Comparison of ENCODE assay signal across 14 cellular contexts in the genomic region with DNA sequence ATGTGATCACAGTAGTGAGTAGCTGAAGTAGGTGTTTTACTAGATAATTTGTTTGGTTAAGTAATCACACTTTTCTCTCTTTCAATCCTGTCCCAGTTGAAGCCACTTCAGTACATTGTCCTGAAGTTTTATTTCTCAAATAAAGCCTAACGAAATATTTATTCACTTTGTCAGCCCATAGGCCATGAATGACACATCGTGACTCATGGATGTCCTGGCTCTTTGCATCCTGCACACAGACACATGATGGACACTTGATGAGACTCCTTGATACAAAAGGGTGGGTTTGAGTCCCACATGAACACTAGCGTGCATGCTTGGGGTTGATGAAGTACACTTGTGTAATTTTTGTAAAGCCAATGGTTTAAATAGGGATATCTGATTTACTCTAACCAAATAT. TPM values are rescaled to one million over a fixed set of nuclear protein-coding genes. Genes with fewer than 3 reads are reported as not detected.
DNase-seq lines count a peak whose midpoint lies in the region; ATAC-seq and TF ChIP-seq lines count a peak whose summit lies in the region.
"Had no signal": no experiment of that assay in that cellular context is flagged by ENCODE, and none has a peak within 500 bp of the region (broad histone marks: within the 10 kb centered on the region; RNA-seq: fewer than 3 reads in every experiment).

No MANE protein-coding gene starts in this region.

- in situ Hi-C loops in brain microvascular endothelial cell (cut with HindIII; ENCODE audit: low pct_ligation_motif_present, low sequenced_read_pairs) = no loop called here

- H3K27ac Mint-ChIP-seq in neural progenitor cell = no peak overlapping the region
- H3K27ac Mint-ChIP-seq: activated B cell treated with CpG ODN at 0.5 μM for 24 hours; activated T-helper 1 cell treated with anti-CD3 and anti-CD28 coated beads, Interleukin-12 subunit alpha, Interleukin-12 subunit beta, Interleukin-2, Interleukin-4 antibody, amounts not matched to agents 30 ng/mL and 10 ng/mL and 1 ng/mL, durations not matched to agents 14 hours and 24 hours and 36 hours had no signal

- H3K79me2 ChIP-seq in neural progenitor cell (ENCODE audit: low read depth) = no peaks in the 10 kb centered on the region

- peak overlapping the region; percentile 88 for H3K27ac ChIP-seq in brain microvascular endothelial cell
- H3K27ac ChIP-seq in stomach = no peak overlapping the region
- no peak overlapping the region for H3K27ac ChIP-seq in neural progenitor cell
- H3K27ac ChIP-seq: right atrium auricular region, transverse colon had no signal

- 76 to 90% (median 88%) methylated on average over 3 of the region's 3 CpGs for WGBS in stomach, 5 donors

- H3F3A ChIP-seq in neural progenitor cell (ENCODE audit: low read depth) = no peaks in the 10 kb centered on the region

- H3K4me1 ChIP-seq in stomach (no peaks in the 10 kb centered on the region), neural progenitor cell (peaks cover 11% of the 10 kb centered on the region)
- H3K4me1 ChIP-seq: right atrium auricular region, transverse colon had no signal

- H2AFZ ChIP-seq in neural progenitor cell (replicated peaks) = no peak overlapping the region

- no peaks in the 10 kb centered on the region for H3K27me3 Mint-ChIP-seq in neural progenitor cell (ENCODE audit: insufficient read depth, low read depth)

- H3K27me3 ChIP-seq in MG63 (no peaks in the 10 kb centered on the region), brain microvascular endothelial cell (replicated peaks) (no peaks in the 10 kb centered on the region), stomach (no peaks in the 10 kb centered on the region), neural progenitor cell (no peaks in the 10 kb centered on the region)
- H3K27me3 ChIP-seq: right atrium auricular region, transverse colon had no signal

- H3K36me3 Mint-ChIP-seq in neural progenitor cell = no peaks in the 10 kb centered on the region

- TF ChIP-seq POLR2A in stomach (IDR thresholded peaks at IDR 0.05) = no peak

- H3K4me1 Mint-ChIP-seq in neural progenitor cell = peaks cover 23% of the 10 kb centered on the region
- H3K4me1 Mint-ChIP-seq: activated B cell treated with CpG ODN at 0.5 μM for 24 hours had no signal

- H3K36me3 ChIP-seq in MG63 (no peaks in the 10 kb centered on the region), brain microvascular endothelial cell (replicated peaks) (no peaks in the 10 kb centered on the region), stomach (no peaks in the 10 kb centered on the region), neural progenitor cell (no peaks in the 10 kb centered on the region)
- H3K36me3 ChIP-seq: right atrium auricular region, transverse colon had no signal

- no peak overlapping the region for H3K4me3 Mint-ChIP-seq in neural progenitor cell
- H3K4me3 Mint-ChIP-seq: activated B cell treated with CpG ODN at 0.5 μM for 24 hours; activated T-helper 1 cell treated with anti-CD3 and anti-CD28 coated beads, Interleukin-12 subunit alpha, Interleukin-12 subunit beta, Interleukin-2, Interleukin-4 antibody, amounts not matched to agents 30 ng/mL and 10 ng/mL and 1 ng/mL, durations not matched to agents 14 hours and 24 hours and 36 hours had no signal

- H3K4me3 ChIP-seq in MG63 (no peak overlapping the region), brain microvascular endothelial cell (ENCODE audit: low read depth, low read length) (no peak overlapping the region), stomach (no peak overlapping the region), neural progenitor cell (no peak overlapping the region)
- H3K4me3 ChIP-seq: right atrium auricular region, transverse colon had no signal

- no peak for ATAC-seq in GM18870 (IDR thresholded peaks at IDR 0.05; ENCODE audit: unreplicated experiment)

- no peaks in the 10 kb centered on the region for H4K20me1 ChIP-seq in neural progenitor cell (ENCODE audit: low read depth)

- TF ChIP-seq CTCF in brain microvascular endothelial cell (IDR thresholded peaks at IDR 0.05; ENCODE audit: low read depth, low read length, missing control alignments) (no peak), stomach (IDR thresholded peaks at IDR 0.05) (no peak), neural progenitor cell (IDR thresholded peaks at IDR 0.05) (no peak)

- DNase-seq in DMS53 (lab: John Stamatoyannopoulos, UW) (peak; percentile 79), MG63 (peak; percentile 83), brain microvascular endothelial cell (peak; percentile 95), kidney tubule cell (ENCODE audit: low spot score) (peak; percentile 96), anterior cingulate cortex (lab: John Stamatoyannopoulos, UW) (no peak), stomach (no peak), neural progenitor cell (ENCODE audit: low spot score) (no peak)
- DNase-seq: activated B cell treated with CpG ODN at 0.5 μM for 24 hours, NCI-H2029 treated with DMSO at 0.1 percent for 48 hours, RPMI8226, transverse colon had no signal

- H3K9me3 ChIP-seq in MG63 (peaks cover 2% of the 10 kb centered on the region; the same call in 1 of the 2 replicates), stomach (no peaks in the 10 kb centered on the region), neural progenitor cell (ENCODE audit: low read depth) (no peaks in the 10 kb centered on the region)
- H3K9me3 ChIP-seq: right atrium auricular region, transverse colon had no signal

- intact Hi-C loops in stomach (cut with DNase I; ENCODE audit: low total_unique reads) = no loop called here

- no peak for TF ChIP-seq EP300 in stomach (IDR thresholded peaks at IDR 0.05)

- no peak overlapping the region for H3K4me2 ChIP-seq in neural progenitor cell

- no peaks in the 10 kb centered on the region for H3K9me3 Mint-ChIP-seq in neural progenitor cell
- H3K9me3 Mint-ChIP-seq: activated B cell treated with CpG ODN at 0.5 μM for 24 hours; activated T-helper 1 cell treated with anti-CD3 and anti-CD28 coated beads, Interleukin-12 subunit alpha, Interleukin-12 subunit beta, Interleukin-2, Interleukin-4 antibody, amounts not matched to agents 30 ng/mL and 10 ng/mL and 1 ng/mL, durations not matched to agents 14 hours and 24 hours and 36 hours had no signal

- H3K9ac ChIP-seq in neural progenitor cell = no peak overlapping the region

RNA-seq across cellular contexts. Expression of gene LAMC2, which starts 22.8 kb away (rescaled TPM):
- total RNA-seq in MG63 (2014; rRNA removed; shearing (Covaris generic); ENCODE audit: low replicate concordance) = 0.10 and 0.16 TPM in 2 replicates
- 10 to 100 TPM in 4 of 5 donors, 1 to 10 TPM in 1; 5.3 to 21.3 (median 12.7) TPM for total RNA-seq in stomach
- polyA plus RNA-seq in stomach = 10 to 100 TPM in 1 of 3 donors, 1 to 10 TPM in 2; 2.0 to 18.7 (median 4.3) TPM
- 0.36 and 0.46 TPM in 2 replicates for total RNA-seq in neural progenitor cell (ENCODE audit: low replicate concordance)
- total RNA-seq: activated B cell treated with CpG ODN at 0.5 μM for 24 hours had no signal

Comparison
In these comparisons a context has a peak if more than half of its experiments do, and no peak if none do; other contexts are left out.
1. DNase-seq: peak in DMS53 (single experiment), MG63 (single experiment), brain microvascular endothelial cell (single experiment) and kidney tubule cell (single experiment); none in anterior cingulate cortex (0 of 58), stomach (single experiment) and neural progenitor cell (single experiment).